ENCODE assay signal across 1 cellular context in genomic region chr3:126612464-126613205, GRCh38.
TF ChIP-seq lines count a peak whose summit lies in the region.

No MANE protein-coding gene starts in this region.

TF ChIP-seq in SK-N-SH, 30 proteins besides CTCF, POLR2A, EP300 and RAD21 (continued from another document):
- 0 out of 2 replicates have a peak, but pooled peaks have one; percentile 18 for TF ChIP-seq TEAD4 (IDR thresholded peaks at IDR 0.05; ENCODE audit: borderline replicate concordance, insufficient read depth)
- TF ChIP-seq CHD2 (IDR thresholded peaks at IDR 0.05; ENCODE audit: low read length, partially characterized antibody) = peak; percentile 79
- no peak for TF ChIP-seq PBX3 (IDR thresholded peaks at IDR 0.05)
- TF ChIP-seq EZH2phosphoT487 (IDR thresholded peaks at IDR 0.05; ENCODE audit: borderline replicate concordance, low read depth) = no peak
- TF ChIP-seq GATA2 (CRISPR knock-in tag; IDR thresholded peaks at IDR 0.05) = peak; percentile 85
- TF ChIP-seq MXI1 (IDR thresholded peaks at IDR 0.05; ENCODE audit: low read depth, low read length) = peak; percentile 45; the same call in 1 of the 2 replicates
- no peak for TF ChIP-seq JUND (IDR thresholded peaks at IDR 0.05)
- TF ChIP-seq FOXJ3 (CRISPR knock-in tag; IDR thresholded peaks at IDR 0.05) = no peak
